Comparison of ENCODE assay signal across 10 cellular contexts in the genomic region with DNA sequence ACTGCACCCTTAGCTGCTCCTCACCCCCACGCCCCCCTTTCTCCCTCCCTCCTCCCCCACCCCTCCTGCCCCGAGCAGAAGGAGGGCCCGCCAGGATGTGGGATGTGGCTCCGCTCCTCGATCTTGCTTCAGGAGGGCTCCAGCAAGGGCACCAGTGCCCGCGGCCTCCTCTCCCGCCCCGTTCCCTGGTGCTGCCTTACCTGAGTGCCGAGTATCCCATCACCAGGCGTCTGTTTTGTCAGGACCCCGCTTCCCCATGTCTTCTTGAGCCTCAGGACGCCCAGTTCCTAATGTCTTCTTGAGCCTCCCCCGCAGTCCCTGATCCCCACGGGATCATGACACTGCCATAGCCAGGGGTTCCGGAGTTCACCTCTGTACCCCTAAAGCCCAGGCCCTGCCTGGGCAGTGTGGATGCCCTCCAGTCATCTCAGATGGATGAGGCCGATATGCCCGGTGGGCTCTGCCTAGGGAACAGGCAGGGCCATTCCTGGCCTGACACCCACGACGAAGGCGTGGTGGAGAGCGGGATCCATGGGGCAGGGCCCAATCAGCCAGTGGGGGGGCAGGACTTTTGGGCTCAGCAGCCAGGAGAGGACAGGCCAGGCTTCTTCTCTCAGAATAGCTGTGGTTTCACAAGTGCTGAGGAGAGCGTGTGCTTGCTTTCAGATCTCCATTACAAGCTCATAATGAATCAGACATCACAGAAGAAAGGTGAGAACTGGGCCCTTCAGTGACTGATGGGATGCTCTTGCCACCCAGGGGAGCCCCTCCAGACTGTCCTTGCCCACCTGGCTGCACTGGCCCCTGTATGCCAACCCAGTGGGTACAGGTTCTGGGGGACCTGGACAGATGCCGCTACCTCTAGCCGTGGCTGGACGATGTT. TPM values are rescaled to one million over a fixed set of nuclear protein-coding genes. Genes with fewer than 3 reads are reported as not detected.
DNase-seq lines count a peak whose midpoint lies in the region; ATAC-seq and TF ChIP-seq lines count a peak whose summit lies in the region.
"Not testable (repeated sequence)": the region's sequence is repeated elsewhere in the genome, so short reads cannot be mapped to it uniquely, and the experiment has no call there.
"Had no signal": no experiment of that assay in that cellular context is flagged by ENCODE, and none has a peak within 500 bp of the region (broad histone marks: within the 10 kb centered on the region; RNA-seq: fewer than 3 reads in every experiment).

No MANE protein-coding gene starts in this region.

- H3K4me3 Mint-ChIP-seq in activated T-helper 1 cell treated with anti-CD3 and anti-CD28 coated beads, Interleukin-12 subunit alpha, Interleukin-12 subunit beta, Interleukin-2, Interleukin-4 antibody, amounts not matched to agents 30 ng/mL and 10 ng/mL and 1 ng/mL, durations not matched to agents 14 hours and 24 hours and 36 hours = peak overlapping the region; percentile 60
- H3K4me3 Mint-ChIP-seq in nephron progenitor cell = peak overlapping the region; percentile 77

- DNase-seq in MV-4-11 (lab: John Stamatoyannopoulos, UW) (peak; percentile 31), glomerular visceral epithelial cell (ENCODE audit: extremely low spot score) (peak; percentile 21), ureter (ENCODE audit: low spot score) (peak; percentile 40)
- not testable (repeated sequence) for DNase-seq in activated T-helper 1 cell treated with anti-CD3 and anti-CD28 coated beads, Interleukin-12 subunit alpha, Interleukin-12 subunit beta, Interleukin-2, Interleukin-4 antibody, amounts not matched to agents 30 ng/mL and 10 ng/mL and 1 ng/mL, durations not matched to agents 14 hours and 24 hours and 36 hours (ENCODE audit: low spot score); nephron progenitor cell

- H3K9me3 Mint-ChIP-seq in activated T-helper 1 cell treated with anti-CD3 and anti-CD28 coated beads, Interleukin-12 subunit alpha, Interleukin-12 subunit beta, Interleukin-2, Interleukin-4 antibody, amounts not matched to agents 30 ng/mL and 10 ng/mL and 1 ng/mL, durations not matched to agents 14 hours and 24 hours and 36 hours; nephron progenitor cell: not testable (repeated sequence)

- peak; percentile 51 for ATAC-seq in GM18505 (IDR thresholded peaks at IDR 0.05; ENCODE audit: unreplicated experiment)
- ATAC-seq in GM21423 (IDR thresholded peaks at IDR 0.05; ENCODE audit: unreplicated experiment) = peak; percentile 57
- ATAC-seq in HG03025 (IDR thresholded peaks at IDR 0.05; ENCODE audit: low FRiP score, unreplicated experiment) = peak; percentile 58

- H3K4me1 Mint-ChIP-seq in activated T-helper 1 cell treated with anti-CD3 and anti-CD28 coated beads, Interleukin-12 subunit alpha, Interleukin-12 subunit beta, Interleukin-2, Interleukin-4 antibody, amounts not matched to agents 30 ng/mL and 10 ng/mL and 1 ng/mL, durations not matched to agents 14 hours and 24 hours and 36 hours (ENCODE audit: low read depth) = peaks cover 13% of the 10 kb centered on the region
- peaks cover 21% of the 10 kb centered on the region for H3K4me1 Mint-ChIP-seq in nephron progenitor cell

- not testable (repeated sequence) for H3K27me3 Mint-ChIP-seq in activated T-helper 1 cell treated with anti-CD3 and anti-CD28 coated beads, Interleukin-12 subunit alpha, Interleukin-12 subunit beta, Interleukin-2, Interleukin-4 antibody, amounts not matched to agents 30 ng/mL and 10 ng/mL and 1 ng/mL, durations not matched to agents 14 hours and 24 hours and 36 hours (ENCODE audit: insufficient read depth); nephron progenitor cell (ENCODE audit: low read depth, poor library complexity)

- H3K27ac Mint-ChIP-seq in activated T-helper 1 cell treated with anti-CD3 and anti-CD28 coated beads, Interleukin-12 subunit alpha, Interleukin-12 subunit beta, Interleukin-2, Interleukin-4 antibody, amounts not matched to agents 30 ng/mL and 10 ng/mL and 1 ng/mL, durations not matched to agents 14 hours and 24 hours and 36 hours = peak overlapping the region; percentile 44
- H3K27ac Mint-ChIP-seq in nephron progenitor cell = not testable (repeated sequence)

- not testable (repeated sequence) for H3K36me3 Mint-ChIP-seq in activated T-helper 1 cell treated with anti-CD3 and anti-CD28 coated beads, Interleukin-12 subunit alpha, Interleukin-12 subunit beta, Interleukin-2, Interleukin-4 antibody, amounts not matched to agents 30 ng/mL and 10 ng/mL and 1 ng/mL, durations not matched to agents 14 hours and 24 hours and 36 hours (ENCODE audit: low read depth); nephron progenitor cell (ENCODE audit: low read depth)

- TF ChIP-seq CTCF in nephron progenitor cell (IDR thresholded peaks at IDR 0.05) = not testable (repeated sequence)

- TF ChIP-seq POLR2A in GM18505 (IDR thresholded peaks at IDR 0.05; ENCODE audit: borderline replicate concordance, extremely low read depth, insufficient read depth, insufficient read length) = peak; percentile 59

- intact Hi-C loops in activated T-helper 1 cell treated with anti-CD3 and anti-CD28 coated beads, Interleukin-12 subunit alpha, Interleukin-12 subunit beta, Interleukin-2, Interleukin-4 antibody, amounts not matched to agents 30 ng/mL and 10 ng/mL and 1 ng/mL, durations not matched to agents 14 hours and 24 hours and 36 hours (cut with micrococcal nuclease) = loop anchor here (5.0 kb wide), 1 partner anchor 117 kb away; no protein-coding TSS in a partner anchor

RNA-seq across cellular contexts. Expression of gene CCDC74A, which starts 1.5 kb away (rescaled TPM):
- total RNA-seq in activated T-helper 1 cell treated with anti-CD3 and anti-CD28 coated beads, Interleukin-12 subunit alpha, Interleukin-12 subunit beta, Interleukin-2, Interleukin-4 antibody, amounts not matched to agents 30 ng/mL and 10 ng/mL and 1 ng/mL, durations not matched to agents 14 hours and 24 hours and 36 hours = 1.4 and 1.6 TPM in 2 replicates
- total RNA-seq in ureter = 2.0 TPM

RNA-seq across cellular contexts. Expression of gene MZT2A, which starts 37.0 kb away (rescaled TPM):
- 101 and 110 TPM in 2 replicates for total RNA-seq in activated T-helper 1 cell treated with anti-CD3 and anti-CD28 coated beads, Interleukin-12 subunit alpha, Interleukin-12 subunit beta, Interleukin-2, Interleukin-4 antibody, amounts not matched to agents 30 ng/mL and 10 ng/mL and 1 ng/mL, durations not matched to agents 14 hours and 24 hours and 36 hours
- 59.1 TPM for total RNA-seq in ureter

RNA-seq across cellular contexts. Expression of gene TUBA3D, which starts 53.3 kb away (rescaled TPM):
- not detected in 2 replicates for total RNA-seq in activated T-helper 1 cell treated with anti-CD3 and anti-CD28 coated beads, Interleukin-12 subunit alpha, Interleukin-12 subunit beta, Interleukin-2, Interleukin-4 antibody, amounts not matched to agents 30 ng/mL and 10 ng/mL and 1 ng/mL, durations not matched to agents 14 hours and 24 hours and 36 hours
- total RNA-seq in ureter = not detected
- total RNA-seq: Calu3, PC-3 had no signal
